8 cellular contexts compared by ENCODE assay signal in the genomic region with DNA sequence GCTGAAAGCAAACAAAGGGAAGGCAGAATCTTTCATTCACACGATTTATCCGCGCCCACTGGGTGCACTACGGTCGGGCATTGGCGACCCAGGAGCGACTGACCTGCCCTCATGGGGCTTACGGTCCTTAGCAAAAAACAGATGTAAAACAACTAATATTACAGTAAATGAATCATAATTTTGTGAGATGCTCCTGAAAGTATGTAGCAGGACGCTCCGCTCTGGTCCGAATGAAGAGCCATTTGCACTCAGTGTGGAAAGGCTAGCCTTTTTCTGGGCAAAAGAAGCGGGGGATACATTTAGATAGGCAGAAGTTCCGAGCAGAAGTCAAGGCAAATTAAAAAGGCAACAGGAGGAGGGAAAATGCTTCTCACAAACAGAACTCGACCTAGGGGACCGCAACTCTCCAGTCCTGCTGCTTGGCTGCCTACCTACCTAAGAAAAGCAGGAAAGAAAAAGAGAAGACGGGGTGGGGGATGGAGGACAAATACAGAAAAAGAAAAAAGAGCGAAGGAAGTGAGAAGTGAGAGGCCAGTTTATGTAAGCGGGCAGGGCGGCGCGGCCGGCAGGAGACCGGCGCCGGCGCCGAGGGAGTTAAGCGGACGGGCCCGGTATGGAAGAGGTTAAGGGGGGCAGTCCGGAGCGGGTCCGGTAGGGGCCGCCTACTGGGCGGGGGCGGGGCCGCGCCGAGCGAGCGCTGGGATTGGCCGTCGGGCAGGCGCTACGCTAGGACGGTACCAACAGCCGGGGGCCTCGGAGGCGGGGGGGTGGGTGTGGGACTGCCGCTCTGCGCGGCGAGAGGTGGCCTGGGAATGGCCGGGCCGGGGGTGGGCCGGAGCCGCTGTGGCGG. TPM values are rescaled to one million over a fixed set of nuclear protein-coding genes. Genes with fewer than 3 reads are reported as not detected.
A peak's percentile ranks its signal among the peaks of the same experiment; 100 is the strongest.
DNase-seq lines count a peak whose midpoint lies in the region; ATAC-seq and TF ChIP-seq lines count a peak whose summit lies in the region.

TSS of gene FAM20B (plus strand) at position 770 of the 850 bp plus-strand sequence. CDS start 17,954 bp downstream, outside the sequence.

- H3K27me3 Mint-ChIP-seq in T-helper 17 cell, result no peaks in the 10 kb centered on the region

- intact Hi-C loops in heart right ventricle (cut with DNase I), result no loop called here
- intact Hi-C loops in posterior cingulate gyrus (cut with DNase I), result loop anchor here (10.0 kb wide), 1 partner anchor 49 kb away; no protein-coding TSS in a partner anchor
- intact Hi-C loops in transverse colon (cut with DNase I; ENCODE audit: low total_unique reads), result no loop called here

- H3K36me3 Mint-ChIP-seq in T-helper 17 cell (ENCODE audit: low read depth), result no peaks in the 10 kb centered on the region

- no peaks in the 10 kb centered on the region for H3K36me3 ChIP-seq in heart right ventricle
- H3K36me3 ChIP-seq in transverse colon, result no peaks in the 10 kb centered on the region

- H3K4me3 Mint-ChIP-seq in T-helper 17 cell, result peak within 1 kb of the TSS; percentile 97

- peak within 1 kb of the TSS; percentile 77 for H3K27ac Mint-ChIP-seq in T-helper 17 cell

- ATAC-seq in HG02870 (IDR thresholded peaks at IDR 0.05; ENCODE audit: unreplicated experiment) (peak; percentile 80), T-helper 17 cell (peak; percentile 90), heart right ventricle (peak; percentile 96 to 98 (median 98))

- DNase-seq in GM13976 (ENCODE audit: low spot score) (peak; percentile 98), NCI-H1694 (lab: John Stamatoyannopoulos, UW) (peak; percentile 82), T-helper 17 cell (peak; percentile 82 to 86 (median 84)), amniotic stem cell (lab: John Stamatoyannopoulos, UW) (peak; percentile 81), heart right ventricle (peak; percentile 95 to 96), posterior cingulate gyrus (peak; percentile 88 to 99 (median 93)), transverse colon (peak; percentile 96)

- TF ChIP-seq CTCF in GM13976 (IDR thresholded peaks at IDR 0.05; ENCODE audit: borderline replicate concordance, control extremely low read depth, extremely low read depth, insufficient read depth, missing control alignments) (no peak), heart right ventricle (IDR thresholded peaks at IDR 0.05) (no peak), transverse colon (IDR thresholded peaks at IDR 0.05) (peak in 1 of 5 experiments; percentile 36)

- H3K9me3 ChIP-seq in T-helper 17 cell (ENCODE audit: control insufficient read depth, low read length, poor library complexity, severe bottlenecking) (no peaks in the 10 kb centered on the region), heart right ventricle (no peaks in the 10 kb centered on the region), transverse colon (no peaks in the 10 kb centered on the region)

- in situ Hi-C loops in GM13976 (cut with MboI; ENCODE audit: low sequenced_read_pairs, unreplicated experiment) (no loop called here), transverse colon (cut with MboI; ENCODE audit: low pct_ligation_motif_present in 1 of 4, low pct_unique_long_range_greater_than_20kb in 1 of 4, low sequenced_read_pairs in 3 of 4) (no loop called here)

- peaks cover 43% of the 10 kb centered on the region for H3K4me1 Mint-ChIP-seq in T-helper 17 cell

- peaks cover 0 to 45% (median 35%) of the 10 kb centered on the region in 9 donors for H3K4me1 ChIP-seq in heart right ventricle
- H3K4me1 ChIP-seq in transverse colon, result peaks cover 16 to 42% (median 31%) of the 10 kb centered on the region in 4 donors

- H3K27me3 ChIP-seq in heart right ventricle (no peaks in the 10 kb centered on the region), transverse colon (no peaks in the 10 kb centered on the region)

- no peak for TF ChIP-seq EP300 in transverse colon (IDR thresholded peaks at IDR 0.05; ENCODE audit: low read depth)

- 15 to 27% methylated on average over 33 to 58 of the region's 58 CpGs for WGBS in heart right ventricle, 2 donors
- 29 to 59% methylated on average over 13 to 34 of the region's 58 CpGs for WGBS in transverse colon (ENCODE audit: low coverage in 1 of 2), 2 donors

- H3K27ac ChIP-seq in heart right ventricle, result peak within 1 kb of the TSS; percentile 90 to 99 (median 96)
- peak within 1 kb of the TSS; percentile 97 to 99 (median 98) for H3K27ac ChIP-seq in transverse colon

- TF ChIP-seq POLR2A in transverse colon (IDR thresholded peaks at IDR 0.05), result peak; percentile 20

- H3K4me3 ChIP-seq in heart right ventricle (peak within 1 kb of the TSS; percentile 91 to 99 (median 98)), transverse colon (peak within 1 kb of the TSS; percentile 79 to 95 (median 92))

RNA-seq across cellular contexts. Expression of gene FAM20B, which starts in this region (rescaled TPM):
- total RNA-seq in T-helper 17 cell (10 to 100 TPM; 18.1 to 26.7 TPM), heart right ventricle (10 to 100 TPM; 44.5 to 63.4 (median 51.1) TPM), transverse colon (10 to 100 TPM; 10.8 to 24.9 (median 17.5) TPM)
- polyA plus RNA-seq in heart right ventricle, result 10 to 100 TPM; 11.9 to 23.7 TPM

Comparison
In these comparisons a context has a peak if more than half of its experiments do, and no peak if none do; other contexts are left out.
1. Peak in every context shown above with its lines: DNase-seq, ATAC-seq, H3K4me3 ChIP-seq and H3K27ac ChIP-seq.